8 cellular contexts compared by ENCODE assay signal in genomic region chr11:72684236-72684912, GRCh38. TPM values are rescaled to one million over a fixed set of nuclear protein-coding genes. Genes with fewer than 3 reads are reported as not detected.
DNase-seq lines count a peak whose midpoint lies in the region; ATAC-seq and TF ChIP-seq lines count a peak whose summit lies in the region.

No MANE protein-coding gene starts in this region.

- 59 to 69% methylated on average over 9 of the region's 9 CpGs for WGBS in heart right ventricle, 2 donors

- intact Hi-C loops in Calu3 (cut with micrococcal nuclease; ENCODE audit: unreplicated experiment): loop anchor here (5.0 kb wide), 1 partner anchor 212 kb away; no protein-coding TSS in a partner anchor
- intact Hi-C loops in activated naive CD4-positive, alpha-beta T cell treated with anti-CD3 and anti-CD28 coated beads for 36 hours (cut with micrococcal nuclease): loop anchor here (5.0 kb wide), 1 partner anchor 108 kb away; the partner anchor contains the start of gene STARD10
- intact Hi-C loops in heart right ventricle (cut with DNase I): loop anchor here in 9 of 10 donors (2.0 to 10.0 kb wide), 4 partner anchors 97 to 212 kb away; no protein-coding TSS in a partner anchor

- no peaks in the 10 kb centered on the region for H3K4me1 Mint-ChIP-seq in Calu3 (ENCODE audit: low read depth, unreplicated experiment)
- peaks cover 13% of the 10 kb centered on the region for H3K4me1 Mint-ChIP-seq in activated naive CD4-positive, alpha-beta T cell treated with anti-CD3 and anti-CD28 coated beads for 36 hours (ENCODE audit: low read depth)

- no peak overlapping the region for H3K4me3 Mint-ChIP-seq in Calu3 (ENCODE audit: low read depth, unreplicated experiment)
- no peak overlapping the region for H3K4me3 Mint-ChIP-seq in activated naive CD4-positive, alpha-beta T cell treated with anti-CD3 and anti-CD28 coated beads for 36 hours

- H3K9me3 Mint-ChIP-seq in Calu3 (ENCODE audit: low read depth, unreplicated experiment): no peaks in the 10 kb centered on the region
- H3K9me3 Mint-ChIP-seq in activated naive CD4-positive, alpha-beta T cell treated with anti-CD3 and anti-CD28 coated beads for 36 hours: no peaks in the 10 kb centered on the region

- peak; percentile 72 for TF ChIP-seq CTCF in Calu3 (IDR thresholded peaks at IDR 0.05; ENCODE audit: unreplicated experiment)
- TF ChIP-seq CTCF in HFF-Myc (IDR thresholded peaks at IDR 0.05; ENCODE audit: low read depth, low read length, missing control alignments): peak; percentile 79
- peak; percentile 44 for TF ChIP-seq CTCF in RWPE2 (IDR thresholded peaks at IDR 0.05; ENCODE audit: poor library complexity, severe bottlenecking)
- peak; percentile 27 to 64 (median 56) for TF ChIP-seq CTCF in heart right ventricle (IDR thresholded peaks at IDR 0.05)

- H3K27ac Mint-ChIP-seq in Calu3 (ENCODE audit: unreplicated experiment): no peak overlapping the region
- H3K27ac Mint-ChIP-seq in activated naive CD4-positive, alpha-beta T cell treated with anti-CD3 and anti-CD28 coated beads for 36 hours: no peak overlapping the region

- peaks cover 22% of the 10 kb centered on the region for H3K27me3 Mint-ChIP-seq in Calu3 (ENCODE audit: unreplicated experiment)
- H3K27me3 Mint-ChIP-seq in activated naive CD4-positive, alpha-beta T cell treated with anti-CD3 and anti-CD28 coated beads for 36 hours (ENCODE audit: low read depth): no peaks in the 10 kb centered on the region

- H3K27ac ChIP-seq in RWPE2 (ENCODE audit: poor library complexity, severe bottlenecking) (no peak overlapping the region), heart right ventricle (peak overlapping the region in 8 of 10 donors; percentile 16 to 75 (median 58)), skin epidermis (peak overlapping the region in 13 of 21 experiments; percentile 5 to 82 (median 76))

- DNase-seq in Calu3 (peak; percentile 81), HFF-Myc (ENCODE audit: extremely low read depth, low read depth) (no peak), RWPE2 (ENCODE audit: low spot score) (no peak), heart right ventricle (peak; percentile 56 to 74), middle frontal gyrus (ENCODE audit: extremely low spot score, low spot score) (no peak)
- DNase-seq in activated naive CD4-positive, alpha-beta T cell treated with anti-CD3 and anti-CD28 coated beads for 36 hours: peak; percentile 63

- no peaks in the 10 kb centered on the region for H3K4me1 ChIP-seq in RWPE2 (ENCODE audit: insufficient read depth, poor library complexity, severe bottlenecking)
- H3K4me1 ChIP-seq in heart right ventricle: peaks cover 10 to 68% (median 44%) of the 10 kb centered on the region in 9 donors

- ATAC-seq in RWPE2 (ENCODE audit: low read depth) (peak; percentile 83), heart right ventricle (peak; percentile 56 to 73 (median 66)), HG03378 (IDR thresholded peaks at IDR 0.05; ENCODE audit: unreplicated experiment) (no peak)

- H3K36me3 Mint-ChIP-seq in Calu3 (ENCODE audit: insufficient read depth, unreplicated experiment): peaks cover 24% of the 10 kb centered on the region
- no peaks in the 10 kb centered on the region for H3K36me3 Mint-ChIP-seq in activated naive CD4-positive, alpha-beta T cell treated with anti-CD3 and anti-CD28 coated beads for 36 hours (ENCODE audit: low read depth)

- H3K36me3 ChIP-seq in RWPE2 (ENCODE audit: low read depth) (peaks cover 21% of the 10 kb centered on the region), heart right ventricle (peaks cover 0 to 64% (median 13%) of the 10 kb centered on the region in 9 donors)

- no TSS peak for BruUV-seq in Calu3 (replicated peaks; lab: Mats Ljungman, UMichigan)

- H3K4me3 ChIP-seq in HFF-Myc (replicated peaks; ENCODE audit: low read depth, low read length): no peak overlapping the region
- H3K4me3 ChIP-seq in RWPE2 (ENCODE audit: severe bottlenecking): no peak overlapping the region
- H3K4me3 ChIP-seq in heart right ventricle: no peak overlapping the region
- no peak overlapping the region for H3K4me3 ChIP-seq in skin epidermis

- peaks cover 6% of the 10 kb centered on the region for H3K27me3 ChIP-seq in RWPE2 (ENCODE audit: insufficient read depth, poor library complexity, severe bottlenecking)
- H3K27me3 ChIP-seq in heart right ventricle: peaks cover 0 to 2% (median 0%) of the 10 kb centered on the region in 7 donors

- CTCF ChIA-PET in Calu3 (lab: Charles Lee): interaction anchor here (0.6 to 2.6 kb wide), 17 partner anchors 9 to 605 kb away, joined by 3 to 54 read pairs (median 4); partner anchors contain the start of gene STARD10
- CTCF ChIA-PET in activated naive CD4-positive, alpha-beta T cell treated with anti-CD3 and anti-CD28 coated beads for 36 hours (lab: Charles Lee): interaction anchor here (0.6 to 4.9 kb wide), 23 partner anchors 9 to 1078 kb away, joined by 3 to 58 read pairs (median 4); partner anchors contain the start of gene ARHGEF17

- H3K9me3 ChIP-seq in RWPE2 (ENCODE audit: severe bottlenecking): no peaks in the 10 kb centered on the region
- no peaks in the 10 kb centered on the region for H3K9me3 ChIP-seq in heart right ventricle

RNA-seq across cellular contexts. Expression of gene PDE2A, which starts 10.2 kb away (rescaled TPM):
- total RNA-seq in Calu3 (2022) (1.1 and 4.3 TPM in 2 replicates), heart right ventricle (10 to 100 TPM; 10.4 to 44.4 (median 30.2) TPM)
- total RNA-seq in activated naive CD4-positive, alpha-beta T cell treated with anti-CD3 and anti-CD28 coated beads for 36 hours: 1 to 10 TPM in 1 of 2 experiments, under 1 TPM in 1; 0.69 to 1.1 TPM
- 10 to 100 TPM; 28.4 to 47.6 TPM for polyA plus RNA-seq in heart right ventricle

Comparison
In these comparisons a context has a peak if more than half of its experiments do, and no peak if none do; other contexts are left out.
1. DNase-seq: peak in Calu3 (single experiment), activated naive CD4-positive, alpha-beta T cell treated with anti-CD3 and anti-CD28 coated beads for 36 hours (single experiment) and heart right ventricle (2 of 2); none in HFF-Myc (single experiment), RWPE2 (single experiment) and middle frontal gyrus (single experiment).
2. Peak in every context shown above with its lines, with median percentiles within 50 percentile points of each other: CTCF ChIP-seq.